ENCODE assay signal across 2 cellular contexts in genomic region chr4:187124311-187124710, GRCh38.
TF ChIP-seq lines count a peak whose summit lies in the region.

No MANE protein-coding gene starts in this region.

TF ChIP-seq in IMR-90, 13 proteins besides CTCF, POLR2A, EP300 and RAD21 (continued from another document):
- TF ChIP-seq USF2 (IDR thresholded peaks at IDR 0.05; ENCODE audit: low read depth, low read length) (no peak), SMC3 (IDR thresholded peaks at IDR 0.05; ENCODE audit: low read depth, low read length) (no peak), FOS (IDR thresholded peaks at IDR 0.05; ENCODE audit: low read depth, low read length) (no peak), RFX5 (IDR thresholded peaks at IDR 0.05; ENCODE audit: low read depth, low read length) (no peak), NFE2L2 (IDR thresholded peaks at IDR 0.05; ENCODE audit: low read depth, low read length) (no peak), ELK1 (IDR thresholded peaks at IDR 0.05; ENCODE audit: borderline replicate concordance, low read depth, low read length) (no peak), MXI1 (IDR thresholded peaks at IDR 0.05; ENCODE audit: borderline replicate concordance, low read depth, low read length) (no peak), CHD1 (IDR thresholded peaks at IDR 0.05; ENCODE audit: low read depth, low read length) (no peak), RCOR1 (IDR thresholded peaks at IDR 0.05; ENCODE audit: insufficient replicate concordance, low read length) (no peak), BHLHE40 (IDR thresholded peaks at IDR 0.05; ENCODE audit: low read depth, low read length) (no peak)

TF ChIP-seq in HepG2, 621 proteins besides CTCF, POLR2A, EP300 and RAD21:
- TF ChIP-seq FOXP4 (CRISPR knock-in tag; IDR thresholded peaks at IDR 0.05) = no peak
